16 cellular contexts compared by ENCODE assay signal in genomic region chr3:87435926-87436630, GRCh38.
"Had no signal": no experiment of that assay in that cellular context is flagged by ENCODE, and none has a peak within 500 bp of the region (broad histone marks: within the 10 kb centered on the region; RNA-seq: fewer than 3 reads in every experiment).

No MANE protein-coding gene starts in this region.

- DNase-seq: activated B cell treated with CpG ODN at 0.5 μM for 24 hours; activated CD4-positive, alpha-beta memory T cell treated with anti-CD3 and anti-CD28 coated beads, Interleukin-2, amount 10 ng/mL, durations not matched to agents 7 days and 5 days; activated CD4-positive, alpha-beta T cell treated with anti-CD3 and anti-CD28 coated beads for 4 hours; activated CD8-positive, alpha-beta memory T cell treated with anti-CD3 and anti-CD28 coated beads, Interleukin-2, amount 10 ng/mL, durations not matched to agents 7 days and 5 days; activated naive CD8-positive, alpha-beta T cell treated with anti-CD3 and anti-CD28 coated beads for 36 hours; brain microvascular endothelial cell; central memory CD4-positive, alpha-beta T cell; cortex of kidney; erythroblast; hypothalamus; midbrain; nucleus accumbens; stimulated activated CD4-positive, alpha-beta T cell treated with anti-CD3 and anti-CD28 coated beads, Interleukin-2, amount 100 ng/mL, for 24 hours; stimulated activated naive CD4-positive, alpha-beta T cell treated with Interleukin-2 at 50 U/mL for 16 hours had no signal

- H3K9me3 ChIP-seq: thyroid gland had no signal

- H3K4me3 ChIP-seq: thyroid gland had no signal

- H3K36me3 ChIP-seq: brain microvascular endothelial cell, thyroid gland had no signal

- ATAC-seq: activated CD8-positive, alpha-beta memory T cell treated with anti-CD3 and anti-CD28 coated beads, Interleukin-2, amount 10 ng/mL, durations not matched to agents 7 days and 5 days; left lobe of liver had no signal

- H3K27me3 ChIP-seq: brain microvascular endothelial cell, thyroid gland had no signal
